8 cellular contexts compared by ENCODE assay signal in the genomic region with DNA sequence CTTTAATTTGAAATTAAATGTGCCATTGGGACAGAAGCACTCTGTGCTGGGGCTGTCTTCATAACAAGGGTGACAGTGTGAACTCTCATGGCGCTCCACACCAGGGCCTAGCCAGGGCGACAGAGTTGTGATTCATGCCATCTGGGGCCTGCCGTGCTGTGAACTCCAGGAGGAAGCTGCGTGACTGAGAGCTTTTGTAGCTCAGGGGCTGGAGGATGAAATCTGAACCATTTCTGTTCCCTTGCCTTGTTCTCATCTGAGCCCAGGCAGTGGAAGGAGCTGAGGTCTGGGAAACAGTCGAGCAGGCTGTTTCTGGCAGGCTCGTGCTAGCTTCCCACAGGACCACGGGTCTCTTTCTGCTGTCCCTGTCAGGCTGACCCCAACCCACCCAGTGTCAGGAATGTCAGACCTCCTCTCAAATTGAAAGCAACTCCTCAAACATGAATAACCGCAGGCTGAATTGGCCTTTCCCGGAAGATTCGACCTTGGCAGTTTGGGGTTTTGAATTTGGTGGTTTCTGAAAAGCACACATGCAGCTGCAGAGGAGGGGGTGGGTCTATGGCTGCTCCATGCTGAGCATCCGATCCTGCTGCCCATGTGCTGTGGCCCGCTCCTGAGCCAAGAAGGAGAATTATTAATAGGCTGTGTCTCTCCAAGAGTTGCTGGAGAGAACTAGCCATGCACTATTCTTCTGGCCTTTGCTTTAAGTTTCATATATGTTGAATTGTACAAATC.
DNase-seq lines count a peak whose midpoint lies in the region; TF ChIP-seq lines count a peak whose summit lies in the region.
"Had no signal": no experiment of that assay in that cellular context is flagged by ENCODE, and none has a peak within 500 bp of the region (broad histone marks: within the 10 kb centered on the region; RNA-seq: fewer than 3 reads in every experiment).

No MANE protein-coding gene starts in this region.

- DNase-seq in KBM-7 (peak; percentile 83), ascending aorta (ENCODE audit: low spot score in 2 of 2) (peak in 1 of 2 donors; percentile 79), iPS-NIHi11 (ENCODE audit: low spot score) (peak; percentile 29), T1000 (lab: John Stamatoyannopoulos, UW) (no peak), mesenteric fat pad (ENCODE audit: low spot score) (no peak), DMS153 treated with DMSO at 0.1 percent for 48 hours (lab: John Stamatoyannopoulos, UW; ENCODE audit: unreplicated experiment) (no peak)
- DNase-seq: NCI-H1048 had no signal

- in situ Hi-C loops in KBM-7 (cut with MboI; ENCODE audit: low pct_unique_long_range_greater_than_20kb, low sequenced_read_pairs) = loop anchor here (25.0 kb wide), 2 partner anchors 1115 to 1215 kb away; a partner anchor contains a TSS

- intact Hi-C loops in ascending aorta (cut with DNase I) = loop anchor here (1.0 to 10.0 kb wide), 2 partner anchors 11 to 1377 kb away; a partner anchor contains a TSS

- H3K9me3 ChIP-seq in ascending aorta = no peaks in the 10 kb centered on the region
- H3K9me3 ChIP-seq in subcutaneous abdominal adipose tissue (ENCODE audit: control insufficient read depth in 5 of 5, low read length in 5 of 5) = no peaks in the 10 kb centered on the region

- H3K27me3 ChIP-seq in ascending aorta (no peaks in the 10 kb centered on the region), subcutaneous abdominal adipose tissue (ENCODE audit: control insufficient read depth in 5 of 5, insufficient read depth in 4 of 5, low read length in 5 of 5) (no peaks in the 10 kb centered on the region)

- no peak overlapping the region for H3K9ac ChIP-seq in subcutaneous abdominal adipose tissue (ENCODE audit: low read length in 5 of 5)

- peak overlapping the region; percentile 89 for H3K27ac ChIP-seq in ascending aorta
- peak overlapping the region; percentile 61 for H3K27ac ChIP-seq in subcutaneous abdominal adipose tissue (ENCODE audit: low read depth, low read length)

- TF ChIP-seq CTCF in ascending aorta (IDR thresholded peaks at IDR 0.05) = no peak

- H3K4me3 ChIP-seq in ascending aorta (peak overlapping the region in 1 of 2 donors; percentile 32), subcutaneous abdominal adipose tissue (ENCODE audit: low read depth in 1 of 5, low read length in 5 of 5) (peak overlapping the region in 1 of 5 donors; percentile 13)

- no peaks in the 10 kb centered on the region for H3K36me3 ChIP-seq in ascending aorta
- no peaks in the 10 kb centered on the region for H3K36me3 ChIP-seq in subcutaneous abdominal adipose tissue (ENCODE audit: control insufficient read depth in 5 of 5, insufficient read depth in 5 of 5, low read length in 5 of 5)

- H3K4me1 ChIP-seq in ascending aorta = peaks cover 14 to 46% of the 10 kb centered on the region in 2 donors
- peaks cover 2 to 28% (median 26%) of the 10 kb centered on the region in 5 donors for H3K4me1 ChIP-seq in subcutaneous abdominal adipose tissue (ENCODE audit: control insufficient read depth in 5 of 5, insufficient read depth in 5 of 5, low read length in 5 of 5)

Comparison
In these comparisons a context has a peak if more than half of its experiments do, and no peak if none do; other contexts are left out.
1. DNase-seq: peak in KBM-7 (single experiment) and iPS-NIHi11 (single experiment); none in T1000 (single experiment), mesenteric fat pad (single experiment) and DMS153 treated with DMSO at 0.1 percent for 48 hours (single experiment).